ENCODE assay signal across 21 cellular contexts in the genomic region with DNA sequence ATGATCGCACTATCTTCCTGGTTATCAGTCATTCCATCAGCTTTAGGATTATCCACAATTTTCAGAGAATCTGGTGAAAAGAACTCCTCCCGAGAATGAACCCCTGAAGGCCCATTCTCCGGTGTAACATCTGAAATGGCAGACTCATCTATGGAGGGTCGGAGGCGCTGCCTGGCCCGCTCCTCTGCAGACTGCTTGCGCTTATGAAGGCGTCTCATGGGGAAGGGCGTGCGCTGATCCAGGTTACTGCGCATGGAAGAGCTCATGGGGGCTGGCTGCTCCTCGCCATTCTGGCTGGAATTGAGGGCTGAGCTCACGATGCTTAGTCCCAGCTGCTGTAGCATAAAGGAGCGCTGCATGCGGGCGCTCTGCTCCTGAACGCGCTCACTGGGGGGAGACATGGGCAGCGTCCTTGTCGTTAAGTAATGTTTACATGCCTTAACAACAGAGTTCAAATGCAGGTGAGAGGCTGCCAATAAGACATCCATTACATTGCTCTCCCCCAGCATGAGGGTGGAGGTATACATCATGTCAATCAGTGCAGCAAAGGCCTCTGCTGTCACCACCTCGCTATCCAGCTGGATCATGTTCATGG.
"Had no signal": no experiment of that assay in that cellular context is flagged by ENCODE, and none has a peak within 500 bp of the region (broad histone marks: within the 10 kb centered on the region; RNA-seq: fewer than 3 reads in every experiment).

No MANE protein-coding gene starts in this region.

- H3K27ac Mint-ChIP-seq: memory B cell; stimulated activated naive CD8-positive, alpha-beta T cell treated with anti-CD3 and anti-CD28 coated beads, Interleukin-15, Interleukin-2, amounts not matched to agents 100 ng/mL and 50 ng/mL, for 24 hours had no signal

- H3K9me3 ChIP-seq: ascending aorta, colonic mucosa, esophagus squamous epithelium, gastrocnemius medialis, tibial artery had no signal

- H3K27ac ChIP-seq: ascending aorta, colonic mucosa, esophagus squamous epithelium, gastrocnemius medialis, tibial artery had no signal

- H3K9me3 Mint-ChIP-seq: memory B cell; nephron; stimulated activated naive CD8-positive, alpha-beta T cell treated with anti-CD3 and anti-CD28 coated beads, Interleukin-15, Interleukin-2, amounts not matched to agents 100 ng/mL and 50 ng/mL, for 24 hours had no signal

- H3K36me3 ChIP-seq: colonic mucosa had no signal

- H3K4me1 ChIP-seq: ascending aorta, colonic mucosa had no signal

- H3K4me3 ChIP-seq: ascending aorta, colonic mucosa, dorsolateral prefrontal cortex, esophagus squamous epithelium, gastrocnemius medialis, tibial artery had no signal

- ATAC-seq: gastrocnemius medialis, left cardiac atrium, SK-N-SH treated with all-trans-retinoic acid at 6 μM for 48 hours had no signal

- H3K4me3 Mint-ChIP-seq: memory B cell; nephron; stimulated activated naive CD8-positive, alpha-beta T cell treated with anti-CD3 and anti-CD28 coated beads, Interleukin-15, Interleukin-2, amounts not matched to agents 100 ng/mL and 50 ng/mL, for 24 hours had no signal

- H3K27me3 Mint-ChIP-seq: memory B cell; stimulated activated naive CD8-positive, alpha-beta T cell treated with anti-CD3 and anti-CD28 coated beads, Interleukin-15, Interleukin-2, amounts not matched to agents 100 ng/mL and 50 ng/mL, for 24 hours had no signal

- DNase-seq: activated CD4-positive, alpha-beta T cell treated with anti-CD3 and anti-CD28 coated beads, Interleukin-2, amount 50 U/mL, for 4 hours; activated gamma-delta T cell; activated naive CD4-positive, alpha-beta T cell treated with anti-CD3 and anti-CD28 coated beads, Interleukin-2, amount 50 U/mL, for 16 hours; activated T-cell treated with anti-CD3 and anti-CD28 coated beads for 4 hours; colonic mucosa; dorsolateral prefrontal cortex; esophagus squamous epithelium; gastrocnemius medialis; islet precursor cell; left cardiac atrium; occipital lobe; retina; stimulated activated CD4-positive, alpha-beta T cell treated with anti-CD3 and anti-CD28 coated beads, Interleukin-4, amount 100 ng/mL, for 1 hour; T-helper 1 cell; T-helper 9 cell; tibial artery had no signal

- H3K27me3 ChIP-seq: ascending aorta, colonic mucosa, dorsolateral prefrontal cortex, esophagus squamous epithelium, gastrocnemius medialis, tibial artery had no signal

- H3K4me1 Mint-ChIP-seq: nephron had no signal
